In genomic region chrX:19670854-19671620, GRCh38 we compare ENCODE assay signal across 7 cellular contexts.
DNase-seq lines count a peak whose midpoint lies in the region; ATAC-seq and TF ChIP-seq lines count a peak whose summit lies in the region.

No MANE protein-coding gene starts in this region.

- H3K9me3 ChIP-seq in HUES64 (ENCODE audit: insufficient read depth, low read depth, low read length) (no peaks in the 10 kb centered on the region), upper lobe of right lung (no peaks in the 10 kb centered on the region)

- H3K4me3 ChIP-seq in HUES64 (ENCODE audit: low read length) (no peak overlapping the region), choroid plexus epithelial cell (ENCODE audit: low read depth, low read length) (peak overlapping the region; percentile 41), upper lobe of right lung (no peak overlapping the region)

- 32% methylated on average over 7 of the region's 8 CpGs for WGBS in HUES64

- TF ChIP-seq CTCF in choroid plexus epithelial cell (conservative IDR thresholded peaks at IDR 0.05; ENCODE audit: low read depth, low read length): no peak
- no peak for TF ChIP-seq CTCF in upper lobe of right lung (IDR thresholded peaks at IDR 0.05)

- no peaks in the 10 kb centered on the region for H3K36me3 ChIP-seq in HUES64 (ENCODE audit: insufficient read depth, low read length)
- no peaks in the 10 kb centered on the region for H3K36me3 ChIP-seq in upper lobe of right lung

- H3K27ac ChIP-seq in HUES64 (ENCODE audit: low read depth, low read length): peak overlapping the region; percentile 62; the same call in 1 of the 2 replicates
- H3K27ac ChIP-seq in upper lobe of right lung: no peak overlapping the region

- ATAC-seq in upper lobe of right lung (peak; percentile 34), GM21576 (IDR thresholded peaks at IDR 0.05; ENCODE audit: unreplicated experiment) (no peak), HG03469 (IDR thresholded peaks at IDR 0.05; ENCODE audit: unreplicated experiment) (no peak), GM21737 (IDR thresholded peaks at IDR 0.05; ENCODE audit: unreplicated experiment) (no peak)

- H3K4me1 ChIP-seq in HUES64 (ENCODE audit: insufficient read depth, low read length) (peaks cover 17% of the 10 kb centered on the region), upper lobe of right lung (peaks cover 10% of the 10 kb centered on the region)

- H3K27me3 ChIP-seq in HUES64 (ENCODE audit: insufficient read depth, low read length) (no peaks in the 10 kb centered on the region), upper lobe of right lung (no peaks in the 10 kb centered on the region)

- intact Hi-C loops in upper lobe of right lung (cut with DNase I): no loop called here

- peak; percentile 61 for DNase-seq in choroid plexus epithelial cell (ENCODE audit: low read depth)
- DNase-seq in kidney glomerular epithelial cell (lab: John Stamatoyannopoulos, UW): peak; percentile 43
- no peak for DNase-seq in upper lobe of right lung

- peak overlapping the region; percentile 34; the same call in 1 of the 2 replicates for H3K9ac ChIP-seq in HUES64 (ENCODE audit: low read depth, low read length)
